1 cellular context compared by ENCODE assay signal in the genomic region with DNA sequence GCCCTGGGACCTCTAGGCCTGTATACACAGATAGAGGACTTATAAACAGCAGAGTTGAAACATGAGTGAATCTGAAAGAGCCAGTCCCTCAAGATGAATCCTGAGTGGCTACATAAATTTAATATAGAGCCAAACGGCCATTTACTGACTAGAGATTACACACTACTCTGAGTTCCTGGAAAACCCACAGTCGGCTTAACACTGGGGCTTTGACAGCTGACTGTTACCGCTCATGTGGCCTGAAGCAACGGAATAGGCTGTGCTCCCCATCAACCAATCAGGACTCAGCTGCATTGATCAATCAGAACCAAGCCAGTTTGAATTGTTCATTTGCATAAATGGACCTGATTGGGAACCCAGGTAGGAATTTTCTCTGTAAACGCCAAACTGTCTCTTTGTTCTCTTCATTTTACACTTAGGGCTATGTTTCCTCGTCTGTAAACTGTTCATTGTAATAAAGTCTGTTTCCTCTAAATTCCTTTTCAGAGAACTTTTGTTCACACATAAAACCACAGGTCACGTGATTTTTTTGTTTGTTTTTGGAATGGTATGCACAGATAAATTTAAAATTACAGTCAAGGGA.
TF ChIP-seq lines count a peak whose summit lies in the region.

No MANE protein-coding gene starts in this region.

TF ChIP-seq in K562, 482 proteins besides CTCF, POLR2A, EP300 and RAD21 (continued from another document and continues in another):
- TF ChIP-seq CBX5 (IDR thresholded peaks at IDR 0.05; ENCODE audit: borderline replicate concordance, low read depth) (no peak), TFE3 (CRISPR knock-in tag; IDR thresholded peaks at IDR 0.05) (peak; percentile 97), XRCC5 (IDR thresholded peaks at IDR 0.05; ENCODE audit: low read depth, low read length) (no peak), BHLHE40 (IDR thresholded peaks at IDR 0.05; ENCODE audit: low read length) (no peak), TCF7L2 (IDR thresholded peaks at IDR 0.05; ENCODE audit: low read depth, low read length) (no peak), GTF2F1 (IDR thresholded peaks at IDR 0.05; ENCODE audit: low read depth, low read length) (no peak), NCOR1 (IDR thresholded peaks at IDR 0.05) (peak; percentile 28; the same call in 1 of the 2 replicates), SRF (CRISPR knock-in tag; IDR thresholded peaks at IDR 0.05) (no peak), MCM5 (IDR thresholded peaks at IDR 0.05; ENCODE audit: low read depth) (no peak), MEF2A (IDR thresholded peaks at IDR 0.05; ENCODE audit: control insufficient read depth, low read depth, low read length) (no peak), TGIF2 (CRISPR knock-in tag; IDR thresholded peaks at IDR 0.05) (no peak), RBFOX2 (IDR thresholded peaks at IDR 0.05; ENCODE audit: low read depth, low read length) (peak; percentile 37; the same call in 1 of the 2 replicates), FUS (optimal IDR thresholded peaks at IDR 0.05; ENCODE audit: low read depth, low read length) (no peak), ZNF449 (CRISPR knock-in tag; IDR thresholded peaks at IDR 0.05) (0 out of 2 replicates have a peak, but pooled peaks have one; percentile 24), ZNF445 (CRISPR knock-in tag; IDR thresholded peaks at IDR 0.05; ENCODE audit: low read depth) (no peak), LCOR (CRISPR knock-in tag; IDR thresholded peaks at IDR 0.05) (no peak), ZNF561 (CRISPR knock-in tag; conservative IDR thresholded peaks at IDR 0.05) (no peak), NCOA6 (IDR thresholded peaks at IDR 0.05) (no peak), POU5F1 (IDR thresholded peaks at IDR 0.05; ENCODE audit: borderline replicate concordance, low read depth, low read length, partially characterized antibody) (no peak), DMBX1 (CRISPR knock-in tag; IDR thresholded peaks at IDR 0.05; ENCODE audit: borderline replicate concordance) (peak; percentile 76; the same call in 1 of the 2 replicates), ZC3H11A (IDR thresholded peaks at IDR 0.05; ENCODE audit: low read depth, low read length) (no peak), RBBP5 (IDR thresholded peaks at IDR 0.05; ENCODE audit: borderline replicate concordance, insufficient read depth, low read length, poor library complexity, severe bottlenecking) (no peak), ZSCAN29 (IDR thresholded peaks at IDR 0.05) (no peak), ELF4 (CRISPR knock-in tag; IDR thresholded peaks at IDR 0.05) (no peak), ILK (tag; IDR thresholded peaks at IDR 0.05; ENCODE audit: borderline replicate concordance, low read depth) (no peak), RAD51 (IDR thresholded peaks at IDR 0.05; ENCODE audit: borderline replicate concordance, low read depth) (peak; percentile 91), SREBF1 (IDR thresholded peaks at IDR 0.05; ENCODE audit: borderline replicate concordance, low read depth, low read length) (no peak), ZNF584 (CRISPR knock-in tag; IDR thresholded peaks at IDR 0.05; ENCODE audit: low read depth) (no peak), TARDBP (IDR thresholded peaks at IDR 0.05) (no peak), DIDO1 (tag; IDR thresholded peaks at IDR 0.05; ENCODE audit: low read depth) (no peak), RCOR1 (IDR thresholded peaks at IDR 0.05; ENCODE audit: borderline replicate concordance in 1 of 2, low read depth in 2 of 2, low read length in 2 of 2) (peak in 1 of 2 experiments; percentile 82; a peak in 2 of 4 replicates), FOXJ3 (CRISPR knock-in tag; IDR thresholded peaks at IDR 0.05) (no peak), EP400 (IDR thresholded peaks at IDR 0.05) (0 out of 2 replicates have a peak, but pooled peaks have one; percentile 29), CBX1 (IDR thresholded peaks at IDR 0.05; ENCODE audit: low read depth) (no peak; the same call in none of the 2 replicates), KLF6 (CRISPR knock-in tag; IDR thresholded peaks at IDR 0.05; ENCODE audit: borderline replicate concordance) (peak; percentile 47; the same call in 1 of the 2 replicates), MAFK (IDR thresholded peaks at IDR 0.05; ENCODE audit: low read length) (no peak), POLR3G (IDR thresholded peaks at IDR 0.05; ENCODE audit: extremely low read depth, insufficient read length, insufficient replicate concordance) (no peak), ZNF239 (CRISPR knock-in tag; IDR thresholded peaks at IDR 0.05) (no peak; the same call in 1 of the 2 replicates), SRSF9 (IDR thresholded peaks at IDR 0.05; ENCODE audit: borderline replicate concordance, low read depth, low read length) (no peak), FOS (IDR thresholded peaks at IDR 0.05; ENCODE audit: extremely low read depth, insufficient read length) (peak; percentile 34), SUPT5H (IDR thresholded peaks at IDR 0.05) (no peak), NFE2 (IDR thresholded peaks at IDR 0.05; ENCODE audit: low read depth) (no peak), ELF1 (tag; IDR thresholded peaks at IDR 0.05) (no peak; the same call in 1 of the 2 replicates), NRF1 (conservative IDR thresholded peaks at IDR 0.05 in 1 of 2, IDR thresholded peaks at IDR 0.05 in 1 of 2) (no peak), POLR2G (IDR thresholded peaks at IDR 0.05; ENCODE audit: low read depth, low read length) (no peak), PRMT5 (CRISPR knock-in tag; IDR thresholded peaks at IDR 0.05) (no peak), CBFB (CRISPR knock-in tag; IDR thresholded peaks at IDR 0.05) (0 out of 2 replicates have a peak, but pooled peaks have one; percentile 70), JUND (IDR thresholded peaks at IDR 0.05; ENCODE audit: borderline replicate concordance, low read depth, low read length) (peak; percentile 69), JUND (tag; IDR thresholded peaks at IDR 0.05; ENCODE audit: borderline replicate concordance, low read depth, low read length) (peak; percentile 48; the same call in 1 of the 3 replicates), NCOA4 (IDR thresholded peaks at IDR 0.05; ENCODE audit: partially characterized antibody) (no peak), TRIM28 (IDR thresholded peaks at IDR 0.05) (no peak), SIX5 (IDR thresholded peaks at IDR 0.05; ENCODE audit: borderline replicate concordance in 1 of 2, insufficient read depth in 1 of 2, low read depth in 1 of 2, low read length in 2 of 2) (no peak), SMC3 (conservative IDR thresholded peaks at IDR 0.05; ENCODE audit: insufficient read depth, low read depth, low read length) (no peak), CBFA2T2 (conservative IDR thresholded peaks at IDR 0.05) (peak; percentile 7; the same call in 1 of the 2 replicates), MEF2D (tag; conservative IDR thresholded peaks at IDR 0.05; ENCODE audit: low read depth) (no peak), ZNF384 (IDR thresholded peaks at IDR 0.05; ENCODE audit: low read depth, low read length) (no peak)
- TF ChIP-seq, protein P1, sequence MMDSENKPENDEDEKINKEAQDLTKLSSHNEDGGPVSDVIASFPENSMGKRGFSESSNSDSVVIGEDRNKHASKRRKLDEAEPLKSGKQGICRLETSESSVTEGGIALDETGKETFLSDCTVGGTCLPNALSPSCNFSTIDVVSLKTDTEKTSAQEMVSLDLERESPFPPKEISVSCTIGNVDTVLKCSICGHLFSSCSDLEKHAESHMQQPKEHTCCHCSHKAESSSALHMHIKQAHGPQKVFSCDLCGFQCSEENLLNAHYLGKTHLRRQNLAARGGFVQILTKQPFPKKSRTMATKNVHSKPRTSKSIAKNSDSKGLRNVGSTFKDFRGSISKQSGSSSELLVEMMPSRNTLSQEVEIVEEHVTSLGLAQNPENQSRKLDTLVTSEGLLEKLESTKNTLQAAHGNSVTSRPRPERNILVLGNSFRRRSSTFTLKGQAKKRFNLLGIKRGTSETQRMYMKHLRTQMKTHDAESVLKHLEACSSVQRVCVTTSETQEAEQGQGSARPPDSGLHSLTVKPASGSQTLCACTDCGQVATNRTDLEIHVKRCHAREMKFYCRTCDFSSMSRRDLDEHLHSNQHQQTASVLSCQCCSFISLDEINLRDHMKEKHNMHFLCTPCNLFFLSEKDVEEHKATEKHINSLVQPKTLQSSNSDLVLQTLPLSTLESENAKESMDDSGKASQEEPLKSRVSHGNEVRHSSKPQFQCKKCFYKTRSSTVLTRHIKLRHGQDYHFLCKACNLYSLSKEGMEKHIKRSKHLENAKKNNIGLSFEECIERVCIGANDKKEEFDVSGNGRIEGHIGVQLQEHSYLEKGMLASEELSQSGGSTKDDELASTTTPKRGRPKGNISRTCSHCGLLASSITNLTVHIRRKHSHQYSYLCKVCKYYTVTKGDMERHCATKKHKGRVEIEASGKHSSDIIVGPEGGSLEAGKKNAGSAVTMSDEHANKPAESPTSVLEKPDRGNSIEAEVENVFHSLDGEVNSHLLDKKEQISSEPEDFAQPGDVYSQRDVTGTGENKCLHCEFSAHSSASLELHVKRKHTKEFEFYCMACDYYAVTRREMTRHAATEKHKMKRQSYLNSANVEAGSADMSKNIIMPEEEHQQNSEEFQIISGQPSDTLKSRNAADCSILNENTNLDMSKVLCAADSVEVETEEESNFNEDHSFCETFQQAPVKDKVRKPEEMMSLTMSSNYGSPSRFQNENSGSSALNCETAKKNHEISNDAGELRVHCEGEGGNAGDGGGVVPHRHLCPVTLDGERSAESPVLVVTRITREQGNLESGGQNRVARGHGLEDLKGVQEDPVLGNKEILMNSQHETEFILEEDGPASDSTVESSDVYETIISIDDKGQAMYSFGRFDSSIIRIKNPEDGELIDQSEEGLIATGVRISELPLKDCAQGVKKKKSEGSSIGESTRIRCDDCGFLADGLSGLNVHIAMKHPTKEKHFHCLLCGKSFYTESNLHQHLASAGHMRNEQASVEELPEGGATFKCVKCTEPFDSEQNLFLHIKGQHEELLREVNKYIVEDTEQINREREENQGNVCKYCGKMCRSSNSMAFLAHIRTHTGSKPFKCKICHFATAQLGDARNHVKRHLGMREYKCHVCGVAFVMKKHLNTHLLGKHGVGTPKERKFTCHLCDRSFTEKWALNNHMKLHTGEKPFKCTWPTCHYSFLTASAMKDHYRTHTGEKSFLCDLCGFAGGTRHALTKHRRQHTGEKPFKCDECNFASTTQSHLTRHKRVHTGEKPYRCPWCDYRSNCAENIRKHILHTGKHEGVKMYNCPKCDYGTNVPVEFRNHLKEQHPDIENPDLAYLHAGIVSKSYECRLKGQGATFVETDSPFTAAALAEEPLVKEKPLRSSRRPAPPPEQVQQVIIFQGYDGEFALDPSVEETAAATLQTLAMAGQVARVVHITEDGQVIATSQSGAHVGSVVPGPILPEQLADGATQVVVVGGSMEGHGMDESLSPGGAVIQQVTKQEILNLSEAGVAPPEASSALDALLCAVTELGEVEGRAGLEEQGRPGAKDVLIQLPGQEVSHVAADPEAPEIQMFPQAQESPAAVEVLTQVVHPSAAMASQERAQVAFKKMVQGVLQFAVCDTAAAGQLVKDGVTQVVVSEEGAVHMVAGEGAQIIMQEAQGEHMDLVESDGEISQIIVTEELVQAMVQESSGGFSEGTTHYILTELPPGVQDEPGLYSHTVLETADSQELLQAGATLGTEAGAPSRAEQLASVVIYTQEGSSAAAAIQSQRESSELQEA (IDR thresholded peaks at IDR 0.05; ENCODE audit: low read depth): no peak
- TF ChIP-seq, protein P2, sequence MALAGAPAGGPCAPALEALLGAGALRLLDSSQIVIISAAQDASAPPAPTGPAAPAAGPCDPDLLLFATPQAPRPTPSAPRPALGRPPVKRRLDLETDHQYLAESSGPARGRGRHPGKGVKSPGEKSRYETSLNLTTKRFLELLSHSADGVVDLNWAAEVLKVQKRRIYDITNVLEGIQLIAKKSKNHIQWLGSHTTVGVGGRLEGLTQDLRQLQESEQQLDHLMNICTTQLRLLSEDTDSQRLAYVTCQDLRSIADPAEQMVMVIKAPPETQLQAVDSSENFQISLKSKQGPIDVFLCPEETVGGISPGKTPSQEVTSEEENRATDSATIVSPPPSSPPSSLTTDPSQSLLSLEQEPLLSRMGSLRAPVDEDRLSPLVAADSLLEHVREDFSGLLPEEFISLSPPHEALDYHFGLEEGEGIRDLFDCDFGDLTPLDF (CRISPR knock-in tag; IDR thresholded peaks at IDR 0.05): no peak
- TF ChIP-seq, protein P3, sequence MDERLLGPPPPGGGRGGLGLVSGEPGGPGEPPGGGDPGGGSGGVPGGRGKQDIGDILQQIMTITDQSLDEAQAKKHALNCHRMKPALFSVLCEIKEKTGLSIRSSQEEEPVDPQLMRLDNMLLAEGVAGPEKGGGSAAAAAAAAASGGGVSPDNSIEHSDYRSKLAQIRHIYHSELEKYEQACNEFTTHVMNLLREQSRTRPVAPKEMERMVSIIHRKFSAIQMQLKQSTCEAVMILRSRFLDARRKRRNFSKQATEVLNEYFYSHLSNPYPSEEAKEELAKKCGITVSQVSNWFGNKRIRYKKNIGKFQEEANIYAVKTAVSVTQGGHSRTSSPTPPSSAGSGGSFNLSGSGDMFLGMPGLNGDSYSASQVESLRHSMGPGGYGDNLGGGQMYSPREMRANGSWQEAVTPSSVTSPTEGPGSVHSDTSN (CRISPR knock-in tag; IDR thresholded peaks at IDR 0.05; ENCODE audit: low read depth): no peak
- TF ChIP-seq, protein P3 (tag; conservative IDR thresholded peaks at IDR 0.05; ENCODE audit: low read depth): peak; percentile 48; the same call in 1 of the 2 replicates
